Comparison of ENCODE assay signal across 15 cellular contexts in the genomic region with DNA sequence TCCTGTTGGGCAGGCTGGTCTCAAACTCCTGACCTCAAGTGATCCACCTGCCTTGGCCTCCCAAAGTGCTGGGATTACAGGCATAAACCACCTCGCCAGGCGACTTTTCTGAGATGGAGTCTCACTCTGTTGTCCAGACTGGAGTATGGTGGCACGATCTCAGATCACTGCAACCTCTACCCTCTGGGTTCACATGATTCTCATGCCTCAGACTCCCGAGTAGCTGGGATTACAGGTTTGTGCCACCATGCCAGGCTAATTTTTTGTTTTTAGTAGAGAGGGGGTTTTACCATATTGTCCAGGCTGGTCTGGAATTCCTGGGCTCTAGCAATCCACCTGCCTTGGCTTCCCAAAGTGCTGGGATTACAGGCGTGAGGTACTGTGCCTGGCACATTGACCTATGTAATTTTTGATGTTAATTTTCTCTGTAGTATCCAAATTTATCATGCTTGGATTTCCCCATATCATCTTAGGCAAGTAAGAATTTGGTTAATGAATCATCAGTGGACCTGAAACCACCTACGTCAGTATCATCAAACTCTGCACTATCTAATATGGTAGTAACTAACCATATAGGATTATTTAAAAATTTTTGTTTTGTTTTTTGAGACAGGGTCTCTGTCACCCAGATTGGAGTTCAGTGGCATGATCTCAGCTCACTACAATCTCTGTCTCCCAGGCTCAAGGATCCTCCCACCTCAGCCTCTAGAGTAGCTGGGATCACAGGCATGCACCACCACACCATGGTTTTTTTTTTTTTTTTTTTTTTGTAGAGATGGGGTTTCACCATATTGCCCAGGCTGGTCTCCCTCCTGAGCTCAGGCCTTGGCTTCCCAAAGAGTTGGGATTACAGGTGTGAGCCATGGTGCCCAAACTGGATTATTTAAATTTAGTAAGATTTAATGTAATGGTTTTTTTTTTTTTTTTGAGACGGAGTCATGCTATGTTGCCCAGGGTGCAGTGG. TPM values are rescaled to one million over a fixed set of nuclear protein-coding genes. Genes with fewer than 3 reads are reported as not detected.
DNase-seq lines count a peak whose midpoint lies in the region; ATAC-seq lines count a peak whose summit lies in the region.
"Had no signal": no experiment of that assay in that cellular context is flagged by ENCODE, and none has a peak within 500 bp of the region (broad histone marks: within the 10 kb centered on the region; RNA-seq: fewer than 3 reads in every experiment).

No MANE protein-coding gene starts in this region.

- H3K4me3 Mint-ChIP-seq in activated CD8-positive, alpha-beta memory T cell treated with anti-CD3 and anti-CD28 coated beads, Interleukin-2, amount 10 ng/mL, durations not matched to agents 7 days and 5 days, result no peak overlapping the region
- no peak overlapping the region for H3K4me3 Mint-ChIP-seq in activated CD8-positive, alpha-beta T cell treated with anti-CD3 and anti-CD28 coated beads, Interleukin-2, amount 10 ng/mL, durations not matched to agents 7 days and 5 days
- H3K4me3 Mint-ChIP-seq: brain; effector memory CD8-positive, alpha-beta T cell had no signal

- no peaks in the 10 kb centered on the region for H3K27me3 Mint-ChIP-seq in activated CD8-positive, alpha-beta memory T cell treated with anti-CD3 and anti-CD28 coated beads, Interleukin-2, amount 10 ng/mL, durations not matched to agents 7 days and 5 days
- no peaks in the 10 kb centered on the region for H3K27me3 Mint-ChIP-seq in activated CD8-positive, alpha-beta T cell treated with anti-CD3 and anti-CD28 coated beads, Interleukin-2, amount 10 ng/mL, durations not matched to agents 7 days and 5 days (ENCODE audit: low read depth)
- H3K27me3 Mint-ChIP-seq: brain; effector memory CD8-positive, alpha-beta T cell had no signal

- ATAC-seq in activated CD8-positive, alpha-beta memory T cell treated with anti-CD3 and anti-CD28 coated beads, Interleukin-2, amount 10 ng/mL, durations not matched to agents 7 days and 5 days, result peak; percentile 73
- ATAC-seq in HG02610 (IDR thresholded peaks at IDR 0.05; ENCODE audit: unreplicated experiment) (peak; percentile 59), HG02884 (IDR thresholded peaks at IDR 0.05; ENCODE audit: unreplicated experiment) (no peak)
- ATAC-seq in activated CD8-positive, alpha-beta T cell treated with anti-CD3 and anti-CD28 coated beads, Interleukin-2, amount 10 ng/mL, durations not matched to agents 7 days and 5 days, result peak; percentile 27
- ATAC-seq: effector memory CD8-positive, alpha-beta T cell; gastrocnemius medialis; K562 had no signal

- peak; percentile 33 for DNase-seq in activated CD8-positive, alpha-beta memory T cell treated with anti-CD3 and anti-CD28 coated beads, Interleukin-2, amount 10 ng/mL, durations not matched to agents 7 days and 5 days
- no peak for DNase-seq in activated CD8-positive, alpha-beta memory T cell treated with anti-CD3 and anti-CD28 coated beads, Interleukin-2, amount 50 U/mL, for 4 hours
- DNase-seq in activated CD8-positive, alpha-beta T cell treated with anti-CD3 and anti-CD28 coated beads, Interleukin-2, amount 10 ng/mL, durations not matched to agents 7 days and 5 days, result no peak
- DNase-seq in posterior vena cava (ENCODE audit: low spot score) (peak; percentile 5), RKO (ENCODE audit: low spot score) (no peak)
- DNase-seq in stimulated activated naive CD4-positive, alpha-beta T cell treated with Interleukin-2 at 50 U/mL for 16 hours (lab: John Stamatoyannopoulos, UW), result no peak
- DNase-seq: effector memory CD8-positive, alpha-beta T cell; gastrocnemius medialis; NCI-H2081 treated with DMSO at 0.1 percent for 48 hours; SHP77; trophoblast cell had no signal

- peak overlapping the region; percentile 32 for H3K27ac Mint-ChIP-seq in activated CD8-positive, alpha-beta memory T cell treated with anti-CD3 and anti-CD28 coated beads, Interleukin-2, amount 10 ng/mL, durations not matched to agents 7 days and 5 days
- no peak overlapping the region for H3K27ac Mint-ChIP-seq in activated CD8-positive, alpha-beta T cell treated with anti-CD3 and anti-CD28 coated beads, Interleukin-2, amount 10 ng/mL, durations not matched to agents 7 days and 5 days
- H3K27ac Mint-ChIP-seq: brain had no signal

- POLR2A ChIA-PET in activated CD8-positive, alpha-beta T cell treated with anti-CD3 and anti-CD28 coated beads, Interleukin-2, amount 10 ng/mL, durations not matched to agents 7 days and 5 days (lab: Charles Lee), result interaction anchor here (1.6 kb wide), 1 partner anchor 11 kb away, joined by 4 read pairs; no protein-coding TSS in a partner anchor

- peaks cover 23% of the 10 kb centered on the region for H3K36me3 Mint-ChIP-seq in activated CD8-positive, alpha-beta memory T cell treated with anti-CD3 and anti-CD28 coated beads, Interleukin-2, amount 10 ng/mL, durations not matched to agents 7 days and 5 days
- H3K36me3 Mint-ChIP-seq in activated CD8-positive, alpha-beta T cell treated with anti-CD3 and anti-CD28 coated beads, Interleukin-2, amount 10 ng/mL, durations not matched to agents 7 days and 5 days (ENCODE audit: low read depth), result peaks cover 25% of the 10 kb centered on the region

- CTCF ChIA-PET in activated CD8-positive, alpha-beta memory T cell treated with anti-CD3 and anti-CD28 coated beads, Interleukin-2, amount 10 ng/mL, durations not matched to agents 7 days and 5 days (lab: Charles Lee), result interaction anchor here (0.7 to 1.4 kb wide), 2 partner anchors 13 to 145 kb away, joined by 3 to 5 read pairs; no protein-coding TSS in a partner anchor
- CTCF ChIA-PET in activated CD8-positive, alpha-beta T cell treated with anti-CD3 and anti-CD28 coated beads, Interleukin-2, amount 10 ng/mL, durations not matched to agents 7 days and 5 days (lab: Charles Lee), result interaction anchor here (1.9 to 2.3 kb wide), 2 partner anchors 16 to 21 kb away, joined by 6 to 9 read pairs; no protein-coding TSS in a partner anchor

- intact Hi-C loops in posterior vena cava (cut with DNase I), result no loop called here

- peaks cover 10% of the 10 kb centered on the region for H3K4me1 Mint-ChIP-seq in activated CD8-positive, alpha-beta memory T cell treated with anti-CD3 and anti-CD28 coated beads, Interleukin-2, amount 10 ng/mL, durations not matched to agents 7 days and 5 days
- H3K4me1 Mint-ChIP-seq in activated CD8-positive, alpha-beta T cell treated with anti-CD3 and anti-CD28 coated beads, Interleukin-2, amount 10 ng/mL, durations not matched to agents 7 days and 5 days (ENCODE audit: low read depth), result peaks cover 2% of the 10 kb centered on the region
- H3K4me1 Mint-ChIP-seq: brain had no signal

- H3K9me3 Mint-ChIP-seq in activated CD8-positive, alpha-beta memory T cell treated with anti-CD3 and anti-CD28 coated beads, Interleukin-2, amount 10 ng/mL, durations not matched to agents 7 days and 5 days (ENCODE audit: low read depth), result peaks cover 7% of the 10 kb centered on the region
- H3K9me3 Mint-ChIP-seq in activated CD8-positive, alpha-beta T cell treated with anti-CD3 and anti-CD28 coated beads, Interleukin-2, amount 10 ng/mL, durations not matched to agents 7 days and 5 days (ENCODE audit: insufficient read depth), result peaks cover 10% of the 10 kb centered on the region

RNA-seq across cellular contexts. Expression of gene ATP5F1B, which starts 11.9 kb away (rescaled TPM):
- 100 to 1,000 TPM; 583 to 726 TPM for total RNA-seq in activated CD8-positive, alpha-beta memory T cell treated with anti-CD3 and anti-CD28 coated beads, Interleukin-2, amount 10 ng/mL, durations not matched to agents 7 days and 5 days
- 100 to 1,000 TPM; 669 to 680 TPM for total RNA-seq in activated CD8-positive, alpha-beta T cell treated with anti-CD3 and anti-CD28 coated beads, Interleukin-2, amount 10 ng/mL, durations not matched to agents 7 days and 5 days
- 100 to 1,000 TPM; 363 to 368 TPM for total RNA-seq in posterior vena cava

RNA-seq across cellular contexts. Expression of gene BAZ2A, which starts 27.6 kb away (rescaled TPM):
- 100 to 1,000 TPM; 110 to 113 TPM for total RNA-seq in activated CD8-positive, alpha-beta memory T cell treated with anti-CD3 and anti-CD28 coated beads, Interleukin-2, amount 10 ng/mL, durations not matched to agents 7 days and 5 days
- 10 to 100 TPM; 92.2 to 96.0 TPM for total RNA-seq in activated CD8-positive, alpha-beta T cell treated with anti-CD3 and anti-CD28 coated beads, Interleukin-2, amount 10 ng/mL, durations not matched to agents 7 days and 5 days
- total RNA-seq in posterior vena cava, result 10 to 100 TPM; 48.7 to 66.3 TPM

RNA-seq across cellular contexts. Expression of gene PTGES3, which starts 30.4 kb away (rescaled TPM):
- 100 to 1,000 TPM; 241 to 268 TPM for total RNA-seq in activated CD8-positive, alpha-beta memory T cell treated with anti-CD3 and anti-CD28 coated beads, Interleukin-2, amount 10 ng/mL, durations not matched to agents 7 days and 5 days
- 100 to 1,000 TPM; 273 to 290 TPM for total RNA-seq in activated CD8-positive, alpha-beta T cell treated with anti-CD3 and anti-CD28 coated beads, Interleukin-2, amount 10 ng/mL, durations not matched to agents 7 days and 5 days
- 100 to 1,000 TPM; 132 to 145 TPM for total RNA-seq in posterior vena cava

Comparison
In these comparisons a context has a peak if more than half of its experiments do, and no peak if none do; other contexts are left out.
1. DNase-seq: peak in activated CD8-positive, alpha-beta memory T cell treated with anti-CD3 and anti-CD28 coated beads, Interleukin-2, amount 10 ng/mL, durations not matched to agents 7 days and 5 days (single experiment) and posterior vena cava (single experiment); none in activated CD8-positive, alpha-beta memory T cell treated with anti-CD3 and anti-CD28 coated beads, Interleukin-2, amount 50 U/mL, for 4 hours (single experiment), activated CD8-positive, alpha-beta T cell treated with anti-CD3 and anti-CD28 coated beads, Interleukin-2, amount 10 ng/mL, durations not matched to agents 7 days and 5 days (single experiment), stimulated activated naive CD4-positive, alpha-beta T cell treated with Interleukin-2 at 50 U/mL for 16 hours (single experiment) and RKO (single experiment).